1 cellular context compared by ENCODE assay signal in genomic region chr14:65959563-65960024, GRCh38.
TF ChIP-seq lines count a peak whose summit lies in the region.

No MANE protein-coding gene starts in this region.

TF ChIP-seq in WTC11, 78 proteins besides CTCF, POLR2A, EP300 and RAD21 (continued from another document):
- TF ChIP-seq ATF3 (CRISPR knock-in tag; conservative IDR thresholded peaks at IDR 0.05), result no peak
- TF ChIP-seq ZBTB43 (CRISPR knock-in tag; IDR thresholded peaks at IDR 0.05), result no peak
- TF ChIP-seq NFYB (CRISPR knock-in tag; conservative IDR thresholded peaks at IDR 0.05; ENCODE audit: low read depth), result no peak
- TF ChIP-seq MYBL2 (CRISPR knock-in tag; IDR thresholded peaks at IDR 0.05), result no peak
- no peak for TF ChIP-seq CDX4 (CRISPR knock-in tag; IDR thresholded peaks at IDR 0.05; ENCODE audit: borderline replicate concordance)
- no peak for TF ChIP-seq ZSCAN18 (CRISPR knock-in tag; IDR thresholded peaks at IDR 0.05)
